Comparison of ENCODE assay signal across 13 cellular contexts in the genomic region with DNA sequence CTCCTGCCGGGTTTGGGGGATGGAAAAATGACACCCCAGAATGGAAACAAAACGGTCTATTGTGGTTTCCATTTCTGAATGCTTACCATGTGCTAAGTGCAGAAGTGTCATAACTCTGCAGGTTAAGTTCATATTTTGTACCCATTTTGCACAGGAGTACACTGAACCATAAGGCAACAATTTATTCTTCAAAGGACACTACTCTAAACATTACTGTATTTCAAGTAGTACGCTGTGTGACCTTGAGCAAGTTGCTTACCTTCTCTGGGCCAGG. TPM values are rescaled to one million over a fixed set of nuclear protein-coding genes. Genes with fewer than 3 reads are reported as not detected.
DNase-seq lines count a peak whose midpoint lies in the region; ATAC-seq, FAIRE-seq and TF ChIP-seq lines count a peak whose summit lies in the region.
"Had no signal": no experiment of that assay in that cellular context is flagged by ENCODE, and none has a peak within 500 bp of the region (broad histone marks: within the 10 kb centered on the region; RNA-seq: fewer than 3 reads in every experiment).

No MANE protein-coding gene starts in this region.

- TF ChIP-seq CTCF in HFFc6 (IDR thresholded peaks at IDR 0.05) (no peak), brain (conservative IDR thresholded peaks at IDR 0.05) (no peak), kidney (IDR thresholded peaks at IDR 0.05; ENCODE audit: borderline replicate concordance, extremely low read depth, insufficient read depth) (no peak)

- H3K9ac ChIP-seq in kidney (ENCODE audit: low read length in 2 of 2): peak overlapping the region in 1 of 2 donors; percentile 8

- H3K9me3 Mint-ChIP-seq in HFFc6 (no peaks in the 10 kb centered on the region), brain (peaks cover 0 to 13% (median 0%) of the 10 kb centered on the region in 5 experiments)
- H3K9me3 Mint-ChIP-seq: activated naive CD8-positive, alpha-beta T cell treated with anti-CD3 and anti-CD28 coated beads for 36 hours had no signal

- DNase-seq in HFFc6 (no peak), kidney (no peak), small intestine (no peak), ACHN (no peak), glomerular visceral epithelial cell (ENCODE audit: extremely low spot score) (no peak), DMS79 treated with DMSO at 0.1 percent for 48 hours (lab: John Stamatoyannopoulos, UW) (no peak)
- DNase-seq: activated CD4-positive, alpha-beta T cell treated with anti-CD3 and anti-CD28 coated beads, Interleukin-2, amount 50 U/mL, for 48 hours; activated naive CD8-positive, alpha-beta T cell treated with anti-CD3 and anti-CD28 coated beads for 36 hours had no signal

- H3K36me3 Mint-ChIP-seq in HFFc6 (ENCODE audit: low read depth) (no peaks in the 10 kb centered on the region), brain (no peaks in the 10 kb centered on the region)
- H3K36me3 Mint-ChIP-seq: activated naive CD8-positive, alpha-beta T cell treated with anti-CD3 and anti-CD28 coated beads for 36 hours had no signal

- H3K27ac Mint-ChIP-seq in HFFc6 (peak overlapping the region; percentile 94), brain (peak overlapping the region; percentile 64 to 96 (median 86))
- H3K27ac Mint-ChIP-seq: activated naive CD8-positive, alpha-beta T cell treated with anti-CD3 and anti-CD28 coated beads for 36 hours had no signal

- H3K4me1 ChIP-seq in kidney (ENCODE audit: control insufficient read depth in 1 of 2, insufficient read depth in 1 of 2, low read depth in 1 of 2, low read length in 2 of 2): peaks cover 8% of the 10 kb centered on the region in 2 donors
- H3K4me1 ChIP-seq in small intestine (ENCODE audit: control insufficient read depth in 2 of 2, insufficient read depth in 1 of 2, low read depth in 1 of 2, low read length in 1 of 2): peaks cover 0 to 8% of the 10 kb centered on the region in 2 donors

- no peak overlapping the region for H3K4me3 ChIP-seq in kidney (ENCODE audit: low read length in 2 of 2)
- no peak overlapping the region for H3K4me3 ChIP-seq in small intestine (ENCODE audit: low read depth in 1 of 2, low read length in 2 of 2)

- no peak for FAIRE-seq in kidney (lab: Jason Lieb, UNC)
- no peak for FAIRE-seq in small intestine (lab: Jason Lieb, UNC)
- FAIRE-seq: H54 had no signal

- H3K36me3 ChIP-seq in kidney (ENCODE audit: control insufficient read depth in 1 of 2, insufficient read depth in 2 of 2, low read length in 2 of 2) (no peaks in the 10 kb centered on the region), small intestine (ENCODE audit: control insufficient read depth in 2 of 2, insufficient read depth in 2 of 2, low read length in 2 of 2) (no peaks in the 10 kb centered on the region)

- H3K27me3 ChIP-seq in small intestine (ENCODE audit: control insufficient read depth in 2 of 2, insufficient read depth in 2 of 2, low read length in 2 of 2): no peaks in the 10 kb centered on the region

- H3K9me3 ChIP-seq in kidney (ENCODE audit: control insufficient read depth in 1 of 2, low read length in 2 of 2) (no peaks in the 10 kb centered on the region), small intestine (ENCODE audit: control insufficient read depth, low read depth) (no peaks in the 10 kb centered on the region)

- peak overlapping the region; percentile 16 to 61 for H3K27ac ChIP-seq in kidney (ENCODE audit: low read depth in 2 of 2, low read length in 2 of 2)
- peak overlapping the region; percentile 82 to 89 for H3K27ac ChIP-seq in small intestine (ENCODE audit: low read depth in 1 of 2, low read length in 1 of 2)
- H3K27ac ChIP-seq: C4-2B had no signal

- H3K27me3 Mint-ChIP-seq in HFFc6 (ENCODE audit: insufficient read depth): no peaks in the 10 kb centered on the region; the same call in 1 of the 2 replicates
- H3K27me3 Mint-ChIP-seq in brain: no peaks in the 10 kb centered on the region

- no peak for ATAC-seq in GM21526 (IDR thresholded peaks at IDR 0.05; ENCODE audit: low FRiP score, unreplicated experiment)

- intact Hi-C loops in kidney (cut with DNase I): no loop called here

- peaks cover 57% of the 10 kb centered on the region for H3K4me1 Mint-ChIP-seq in HFFc6 (ENCODE audit: low read depth)
- peaks cover 15% of the 10 kb centered on the region for H3K4me1 Mint-ChIP-seq in brain

- 64 to 76% (median 70%) methylated on average over 3 of the region's 3 CpGs for WGBS in small intestine, 3 donors

- H3K4me3 Mint-ChIP-seq in HFFc6: peak overlapping the region; percentile 69
- peak overlapping the region in 1 of 5 experiments; percentile 62 for H3K4me3 Mint-ChIP-seq in brain
- H3K4me3 Mint-ChIP-seq: activated naive CD8-positive, alpha-beta T cell treated with anti-CD3 and anti-CD28 coated beads for 36 hours had no signal

- in situ Hi-C loops in ACHN (cut with HindIII; ENCODE audit: low pct_ligation_motif_present, low pct_unique_long_range_greater_than_20kb, low sequenced_read_pairs): no loop called here

RNA-seq across cellular contexts. Expression of a gene that starts 9.8 kb away (rescaled TPM):
- 100 to 1,000 TPM; 397 to 487 (median 452) TPM for total RNA-seq in HFFc6 (2021; fragmentation: NEBNext Ultra II Directional; extraction: Animal tissue kit (Norgen Biotek cat#: 25700))
- polyA plus RNA-seq in brain (ENCODE audit: insufficient read depth, low read depth, low replicate concordance) (109 TPM), kidney (ENCODE audit: insufficient read depth, low read depth, low replicate concordance) (293 TPM), small intestine (100 to 1,000 TPM; 215 to 335 (median 284) TPM)
- total RNA-seq in kidney: 189 TPM

RNA-seq across cellular contexts. Expression of a gene that starts 42.4 kb away (rescaled TPM):
- total RNA-seq in HFFc6 (2021; fragmentation: NEBNext Ultra II Directional; extraction: Animal tissue kit (Norgen Biotek cat#: 25700)): not detected
- polyA plus RNA-seq in brain (ENCODE audit: insufficient read depth, low read depth, low replicate concordance) (6.3 TPM), kidney (ENCODE audit: insufficient read depth, low read depth, low replicate concordance) (6.9 TPM), small intestine (1 to 10 TPM in 1 of 3 donors, not detected in 2; 3.7 TPM)
- 1.3 TPM for total RNA-seq in kidney
- total RNA-seq: activated naive CD8-positive, alpha-beta T cell treated with anti-CD3 and anti-CD28 coated beads for 36 hours; NCI-H460 had no signal
